1 cellular context compared by ENCODE assay signal in the genomic region with DNA sequence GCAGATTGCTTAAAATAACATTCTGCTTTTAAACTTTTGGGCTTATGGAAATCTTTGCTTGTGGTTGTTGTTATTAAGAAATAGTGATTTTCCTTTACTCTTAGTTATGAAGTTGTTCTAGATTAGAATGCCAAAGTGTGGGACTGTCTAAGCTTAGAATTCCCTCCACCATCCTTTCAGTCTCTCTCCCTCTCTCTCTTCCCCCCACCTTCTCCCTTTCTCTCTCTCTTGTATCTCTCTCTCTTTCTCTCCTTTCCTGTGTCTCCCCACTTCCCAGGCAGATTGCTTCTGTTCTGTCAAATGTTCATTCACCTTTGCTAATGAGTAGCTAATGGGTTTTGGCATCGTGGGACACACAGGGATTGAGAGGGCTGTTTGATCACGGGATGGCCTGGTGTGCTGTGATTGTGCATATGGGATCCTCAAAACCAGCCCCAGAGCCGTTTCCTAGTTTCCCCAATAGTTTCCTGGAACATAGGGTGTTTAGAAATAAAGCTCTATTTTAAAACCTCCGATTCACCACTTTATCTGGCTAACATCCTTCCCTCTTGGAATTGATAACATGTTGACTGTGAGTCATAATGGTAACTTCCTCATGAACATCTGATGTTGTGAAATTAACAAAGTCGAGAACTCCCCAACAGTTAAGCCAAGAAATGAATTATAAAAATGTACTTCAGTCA.
TF ChIP-seq lines count a peak whose summit lies in the region.

No MANE protein-coding gene starts in this region.

TF ChIP-seq in K562, 482 proteins besides CTCF, POLR2A, EP300 and RAD21 (continued from another document and continues in another):
- no peak for TF ChIP-seq ZKSCAN3 (CRISPR knock-in tag; IDR thresholded peaks at IDR 0.05)
- TF ChIP-seq, protein P1, sequence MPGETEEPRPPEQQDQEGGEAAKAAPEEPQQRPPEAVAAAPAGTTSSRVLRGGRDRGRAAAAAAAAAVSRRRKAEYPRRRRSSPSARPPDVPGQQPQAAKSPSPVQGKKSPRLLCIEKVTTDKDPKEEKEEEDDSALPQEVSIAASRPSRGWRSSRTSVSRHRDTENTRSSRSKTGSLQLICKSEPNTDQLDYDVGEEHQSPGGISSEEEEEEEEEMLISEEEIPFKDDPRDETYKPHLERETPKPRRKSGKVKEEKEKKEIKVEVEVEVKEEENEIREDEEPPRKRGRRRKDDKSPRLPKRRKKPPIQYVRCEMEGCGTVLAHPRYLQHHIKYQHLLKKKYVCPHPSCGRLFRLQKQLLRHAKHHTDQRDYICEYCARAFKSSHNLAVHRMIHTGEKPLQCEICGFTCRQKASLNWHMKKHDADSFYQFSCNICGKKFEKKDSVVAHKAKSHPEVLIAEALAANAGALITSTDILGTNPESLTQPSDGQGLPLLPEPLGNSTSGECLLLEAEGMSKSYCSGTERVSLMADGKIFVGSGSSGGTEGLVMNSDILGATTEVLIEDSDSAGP (CRISPR knock-in tag; IDR thresholded peaks at IDR 0.05) = no peak
- TF ChIP-seq TSC22D4 (tag; IDR thresholded peaks at IDR 0.05) = no peak
- TF ChIP-seq ZNF232 (CRISPR knock-in tag; IDR thresholded peaks at IDR 0.05) = no peak
- TF ChIP-seq ZNF696 (CRISPR knock-in tag; conservative IDR thresholded peaks at IDR 0.05) = no peak
- TF ChIP-seq, protein P2, sequence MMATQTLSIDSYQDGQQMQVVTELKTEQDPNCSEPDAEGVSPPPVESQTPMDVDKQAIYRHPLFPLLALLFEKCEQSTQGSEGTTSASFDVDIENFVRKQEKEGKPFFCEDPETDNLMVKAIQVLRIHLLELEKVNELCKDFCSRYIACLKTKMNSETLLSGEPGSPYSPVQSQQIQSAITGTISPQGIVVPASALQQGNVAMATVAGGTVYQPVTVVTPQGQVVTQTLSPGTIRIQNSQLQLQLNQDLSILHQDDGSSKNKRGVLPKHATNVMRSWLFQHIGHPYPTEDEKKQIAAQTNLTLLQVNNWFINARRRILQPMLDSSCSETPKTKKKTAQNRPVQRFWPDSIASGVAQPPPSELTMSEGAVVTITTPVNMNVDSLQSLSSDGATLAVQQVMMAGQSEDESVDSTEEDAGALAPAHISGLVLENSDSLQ (IDR thresholded peaks at IDR 0.05) = no peak
- TF ChIP-seq, protein P3, sequence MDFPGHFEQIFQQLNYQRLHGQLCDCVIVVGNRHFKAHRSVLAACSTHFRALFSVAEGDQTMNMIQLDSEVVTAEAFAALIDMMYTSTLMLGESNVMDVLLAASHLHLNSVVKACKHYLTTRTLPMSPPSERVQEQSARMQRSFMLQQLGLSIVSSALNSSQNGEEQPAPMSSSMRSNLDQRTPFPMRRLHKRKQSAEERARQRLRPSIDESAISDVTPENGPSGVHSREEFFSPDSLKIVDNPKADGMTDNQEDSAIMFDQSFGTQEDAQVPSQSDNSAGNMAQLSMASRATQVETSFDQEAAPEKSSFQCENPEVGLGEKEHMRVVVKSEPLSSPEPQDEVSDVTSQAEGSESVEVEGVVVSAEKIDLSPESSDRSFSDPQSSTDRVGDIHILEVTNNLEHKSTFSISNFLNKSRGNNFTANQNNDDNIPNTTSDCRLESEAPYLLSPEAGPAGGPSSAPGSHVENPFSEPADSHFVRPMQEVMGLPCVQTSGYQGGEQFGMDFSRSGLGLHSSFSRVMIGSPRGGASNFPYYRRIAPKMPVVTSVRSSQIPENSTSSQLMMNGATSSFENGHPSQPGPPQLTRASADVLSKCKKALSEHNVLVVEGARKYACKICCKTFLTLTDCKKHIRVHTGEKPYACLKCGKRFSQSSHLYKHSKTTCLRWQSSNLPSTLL (IDR thresholded peaks at IDR 0.05) = peak; percentile 21; the same call in 1 of the 2 replicates
- 0 out of 2 replicates have a peak, but pooled peaks have one; percentile 58 for TF ChIP-seq ELF2 (CRISPR knock-in tag; IDR thresholded peaks at IDR 0.05)
- TF ChIP-seq ZC3H8 (IDR thresholded peaks at IDR 0.05) = 0 out of 2 replicates have a peak, but pooled peaks have one; percentile 49
- no peak for TF ChIP-seq NCOA6 (IDR thresholded peaks at IDR 0.05)
- TF ChIP-seq MEF2D (tag; conservative IDR thresholded peaks at IDR 0.05; ENCODE audit: low read depth) = 0 out of 2 replicates have a peak, but pooled peaks have one; percentile 25
- TF ChIP-seq POLR3G (IDR thresholded peaks at IDR 0.05; ENCODE audit: extremely low read depth, insufficient read length, insufficient replicate concordance) = no peak
- peak; percentile 60 for TF ChIP-seq CBFA2T2 (conservative IDR thresholded peaks at IDR 0.05)
- no peak for TF ChIP-seq SPI1 (IDR thresholded peaks at IDR 0.05; ENCODE audit: borderline replicate concordance, low read depth, low read length)
- TF ChIP-seq, protein P4, sequence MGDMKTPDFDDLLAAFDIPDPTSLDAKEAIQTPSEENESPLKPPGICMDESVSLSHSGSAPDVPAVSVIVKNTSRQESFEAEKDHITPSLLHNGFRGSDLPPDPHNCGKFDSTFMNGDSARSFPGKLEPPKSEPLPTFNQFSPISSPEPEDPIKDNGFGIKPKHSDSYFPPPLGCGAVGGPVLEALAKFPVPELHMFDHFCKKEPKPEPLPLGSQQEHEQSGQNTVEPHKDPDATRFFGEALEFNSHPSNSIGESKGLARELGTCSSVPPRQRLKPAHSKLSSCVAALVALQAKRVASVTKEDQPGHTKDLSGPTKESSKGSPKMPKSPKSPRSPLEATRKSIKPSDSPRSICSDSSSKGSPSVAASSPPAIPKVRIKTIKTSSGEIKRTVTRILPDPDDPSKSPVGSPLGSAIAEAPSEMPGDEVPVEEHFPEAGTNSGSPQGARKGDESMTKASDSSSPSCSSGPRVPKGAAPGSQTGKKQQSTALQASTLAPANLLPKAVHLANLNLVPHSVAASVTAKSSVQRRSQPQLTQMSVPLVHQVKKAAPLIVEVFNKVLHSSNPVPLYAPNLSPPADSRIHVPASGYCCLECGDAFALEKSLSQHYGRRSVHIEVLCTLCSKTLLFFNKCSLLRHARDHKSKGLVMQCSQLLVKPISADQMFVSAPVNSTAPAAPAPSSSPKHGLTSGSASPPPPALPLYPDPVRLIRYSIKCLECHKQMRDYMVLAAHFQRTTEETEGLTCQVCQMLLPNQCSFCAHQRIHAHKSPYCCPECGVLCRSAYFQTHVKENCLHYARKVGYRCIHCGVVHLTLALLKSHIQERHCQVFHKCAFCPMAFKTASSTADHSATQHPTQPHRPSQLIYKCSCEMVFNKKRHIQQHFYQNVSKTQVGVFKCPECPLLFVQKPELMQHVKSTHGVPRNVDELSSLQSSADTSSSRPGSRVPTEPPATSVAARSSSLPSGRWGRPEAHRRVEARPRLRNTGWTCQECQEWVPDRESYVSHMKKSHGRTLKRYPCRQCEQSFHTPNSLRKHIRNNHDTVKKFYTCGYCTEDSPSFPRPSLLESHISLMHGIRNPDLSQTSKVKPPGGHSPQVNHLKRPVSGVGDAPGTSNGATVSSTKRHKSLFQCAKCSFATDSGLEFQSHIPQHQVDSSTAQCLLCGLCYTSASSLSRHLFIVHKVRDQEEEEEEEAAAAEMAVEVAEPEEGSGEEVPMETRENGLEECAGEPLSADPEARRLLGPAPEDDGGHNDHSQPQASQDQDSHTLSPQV (IDR thresholded peaks at IDR 0.05) = 0 out of 2 replicates have a peak, but pooled peaks have one; percentile 22
- no peak for TF ChIP-seq ZNF444 (CRISPR knock-in tag; IDR thresholded peaks at IDR 0.05)
- TF ChIP-seq, protein P5, sequence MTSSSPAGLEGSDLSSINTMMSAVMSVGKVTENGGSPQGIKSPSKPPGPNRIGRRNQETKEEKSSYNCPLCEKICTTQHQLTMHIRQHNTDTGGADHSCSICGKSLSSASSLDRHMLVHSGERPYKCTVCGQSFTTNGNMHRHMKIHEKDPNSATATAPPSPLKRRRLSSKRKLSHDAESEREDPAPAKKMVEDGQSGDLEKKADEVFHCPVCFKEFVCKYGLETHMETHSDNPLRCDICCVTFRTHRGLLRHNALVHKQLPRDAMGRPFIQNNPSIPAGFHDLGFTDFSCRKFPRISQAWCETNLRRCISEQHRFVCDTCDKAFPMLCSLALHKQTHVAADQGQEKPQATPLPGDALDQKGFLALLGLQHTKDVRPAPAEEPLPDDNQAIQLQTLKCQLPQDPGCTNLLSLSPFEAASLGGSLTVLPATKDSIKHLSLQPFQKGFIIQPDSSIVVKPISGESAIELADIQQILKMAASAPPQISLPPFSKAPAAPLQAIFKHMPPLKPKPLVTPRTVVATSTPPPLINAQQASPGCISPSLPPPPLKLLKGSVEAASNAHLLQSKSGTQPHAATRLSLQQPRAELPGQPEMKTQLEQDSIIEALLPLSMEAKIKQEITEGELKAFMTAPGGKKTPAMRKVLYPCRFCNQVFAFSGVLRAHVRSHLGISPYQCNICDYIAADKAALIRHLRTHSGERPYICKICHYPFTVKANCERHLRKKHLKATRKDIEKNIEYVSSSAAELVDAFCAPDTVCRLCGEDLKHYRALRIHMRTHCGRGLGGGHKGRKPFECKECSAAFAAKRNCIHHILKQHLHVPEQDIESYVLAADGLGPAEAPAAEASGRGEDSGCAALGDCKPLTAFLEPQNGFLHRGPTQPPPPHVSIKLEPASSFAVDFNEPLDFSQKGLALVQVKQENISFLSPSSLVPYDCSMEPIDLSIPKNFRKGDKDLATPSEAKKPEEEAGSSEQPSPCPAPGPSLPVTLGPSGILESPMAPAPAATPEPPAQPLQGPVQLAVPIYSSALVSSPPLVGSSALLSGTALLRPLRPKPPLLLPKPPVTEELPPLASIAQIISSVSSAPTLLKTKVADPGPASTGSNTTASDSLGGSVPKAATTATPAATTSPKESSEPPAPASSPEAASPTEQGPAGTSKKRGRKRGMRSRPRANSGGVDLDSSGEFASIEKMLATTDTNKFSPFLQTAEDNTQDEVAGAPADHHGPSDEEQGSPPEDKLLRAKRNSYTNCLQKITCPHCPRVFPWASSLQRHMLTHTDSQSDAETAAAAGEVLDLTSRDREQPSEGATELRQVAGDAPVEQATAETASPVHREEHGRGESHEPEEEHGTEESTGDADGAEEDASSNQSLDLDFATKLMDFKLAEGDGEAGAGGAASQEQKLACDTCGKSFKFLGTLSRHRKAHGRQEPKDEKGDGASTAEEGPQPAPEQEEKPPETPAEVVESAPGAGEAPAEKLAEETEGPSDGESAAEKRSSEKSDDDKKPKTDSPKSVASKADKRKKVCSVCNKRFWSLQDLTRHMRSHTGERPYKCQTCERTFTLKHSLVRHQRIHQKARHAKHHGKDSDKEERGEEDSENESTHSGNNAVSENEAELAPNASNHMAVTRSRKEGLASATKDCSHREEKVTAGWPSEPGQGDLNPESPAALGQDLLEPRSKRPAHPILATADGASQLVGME (CRISPR knock-in tag; IDR thresholded peaks at IDR 0.05) = no peak
- TF ChIP-seq FOS (IDR thresholded peaks at IDR 0.05; ENCODE audit: extremely low read depth, insufficient read length) = peak; percentile 53
- TF ChIP-seq ETV1 (tag; conservative IDR thresholded peaks at IDR 0.05; ENCODE audit: low read depth) = 0 out of 2 replicates have a peak, but pooled peaks have one; percentile 23
- TF ChIP-seq, protein P6, sequence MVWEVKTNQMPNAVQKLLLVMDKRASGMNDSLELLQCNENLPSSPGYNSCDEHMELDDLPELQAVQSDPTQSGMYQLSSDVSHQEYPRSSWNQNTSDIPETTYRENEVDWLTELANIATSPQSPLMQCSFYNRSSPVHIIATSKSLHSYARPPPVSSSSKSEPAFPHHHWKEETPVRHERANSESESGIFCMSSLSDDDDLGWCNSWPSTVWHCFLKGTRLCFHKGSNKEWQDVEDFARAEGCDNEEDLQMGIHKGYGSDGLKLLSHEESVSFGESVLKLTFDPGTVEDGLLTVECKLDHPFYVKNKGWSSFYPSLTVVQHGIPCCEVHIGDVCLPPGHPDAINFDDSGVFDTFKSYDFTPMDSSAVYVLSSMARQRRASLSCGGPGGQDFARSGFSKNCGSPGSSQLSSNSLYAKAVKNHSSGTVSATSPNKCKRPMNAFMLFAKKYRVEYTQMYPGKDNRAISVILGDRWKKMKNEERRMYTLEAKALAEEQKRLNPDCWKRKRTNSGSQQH (CRISPR knock-in tag; IDR thresholded peaks at IDR 0.05) = 0 out of 2 replicates have a peak, but pooled peaks have one; percentile 7
- TF ChIP-seq SP2 (IDR thresholded peaks at IDR 0.05; ENCODE audit: extremely low read depth, low read depth, low read length, poor library complexity, severe bottlenecking) = no peak
- TF ChIP-seq, protein P7, sequence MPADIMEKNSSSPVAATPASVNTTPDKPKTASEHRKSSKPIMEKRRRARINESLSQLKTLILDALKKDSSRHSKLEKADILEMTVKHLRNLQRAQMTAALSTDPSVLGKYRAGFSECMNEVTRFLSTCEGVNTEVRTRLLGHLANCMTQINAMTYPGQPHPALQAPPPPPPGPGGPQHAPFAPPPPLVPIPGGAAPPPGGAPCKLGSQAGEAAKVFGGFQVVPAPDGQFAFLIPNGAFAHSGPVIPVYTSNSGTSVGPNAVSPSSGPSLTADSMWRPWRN (IDR thresholded peaks at IDR 0.05; ENCODE audit: low read depth) = peak; percentile 57; the same call in 1 of the 2 replicates
- peak; percentile 70; the same call in 1 of the 2 replicates for TF ChIP-seq SOX6 (IDR thresholded peaks at IDR 0.05)
- TF ChIP-seq ZNF436 (CRISPR knock-in tag; IDR thresholded peaks at IDR 0.05) = no peak
- TF ChIP-seq, protein P8, sequence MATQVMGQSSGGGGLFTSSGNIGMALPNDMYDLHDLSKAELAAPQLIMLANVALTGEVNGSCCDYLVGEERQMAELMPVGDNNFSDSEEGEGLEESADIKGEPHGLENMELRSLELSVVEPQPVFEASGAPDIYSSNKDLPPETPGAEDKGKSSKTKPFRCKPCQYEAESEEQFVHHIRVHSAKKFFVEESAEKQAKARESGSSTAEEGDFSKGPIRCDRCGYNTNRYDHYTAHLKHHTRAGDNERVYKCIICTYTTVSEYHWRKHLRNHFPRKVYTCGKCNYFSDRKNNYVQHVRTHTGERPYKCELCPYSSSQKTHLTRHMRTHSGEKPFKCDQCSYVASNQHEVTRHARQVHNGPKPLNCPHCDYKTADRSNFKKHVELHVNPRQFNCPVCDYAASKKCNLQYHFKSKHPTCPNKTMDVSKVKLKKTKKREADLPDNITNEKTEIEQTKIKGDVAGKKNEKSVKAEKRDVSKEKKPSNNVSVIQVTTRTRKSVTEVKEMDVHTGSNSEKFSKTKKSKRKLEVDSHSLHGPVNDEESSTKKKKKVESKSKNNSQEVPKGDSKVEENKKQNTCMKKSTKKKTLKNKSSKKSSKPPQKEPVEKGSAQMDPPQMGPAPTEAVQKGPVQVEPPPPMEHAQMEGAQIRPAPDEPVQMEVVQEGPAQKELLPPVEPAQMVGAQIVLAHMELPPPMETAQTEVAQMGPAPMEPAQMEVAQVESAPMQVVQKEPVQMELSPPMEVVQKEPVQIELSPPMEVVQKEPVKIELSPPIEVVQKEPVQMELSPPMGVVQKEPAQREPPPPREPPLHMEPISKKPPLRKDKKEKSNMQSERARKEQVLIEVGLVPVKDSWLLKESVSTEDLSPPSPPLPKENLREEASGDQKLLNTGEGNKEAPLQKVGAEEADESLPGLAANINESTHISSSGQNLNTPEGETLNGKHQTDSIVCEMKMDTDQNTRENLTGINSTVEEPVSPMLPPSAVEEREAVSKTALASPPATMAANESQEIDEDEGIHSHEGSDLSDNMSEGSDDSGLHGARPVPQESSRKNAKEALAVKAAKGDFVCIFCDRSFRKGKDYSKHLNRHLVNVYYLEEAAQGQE (CRISPR knock-in tag; IDR thresholded peaks at IDR 0.05; ENCODE audit: low read depth) = no peak
- peak; percentile 30; the same call in 1 of the 2 replicates for TF ChIP-seq CREM (IDR thresholded peaks at IDR 0.05; ENCODE audit: low read depth)
- peak in 1 of 2 experiments; percentile 65; a peak in 2 of 4 replicates for TF ChIP-seq FOXA3 (CRISPR knock-in tag; conservative IDR thresholded peaks at IDR 0.05 in 1 of 2, IDR thresholded peaks at IDR 0.05 in 1 of 2)
- TF ChIP-seq NR4A1 (CRISPR knock-in tag; IDR thresholded peaks at IDR 0.05) = no peak
- no peak for TF ChIP-seq NR4A1 (tag; IDR thresholded peaks at IDR 0.05)
- TF ChIP-seq RBM25 (IDR thresholded peaks at IDR 0.05; ENCODE audit: low read depth, low read length, severe bottlenecking) = peak; percentile 60
